Comparison of ENCODE assay signal across 24 cellular contexts in the genomic region with DNA sequence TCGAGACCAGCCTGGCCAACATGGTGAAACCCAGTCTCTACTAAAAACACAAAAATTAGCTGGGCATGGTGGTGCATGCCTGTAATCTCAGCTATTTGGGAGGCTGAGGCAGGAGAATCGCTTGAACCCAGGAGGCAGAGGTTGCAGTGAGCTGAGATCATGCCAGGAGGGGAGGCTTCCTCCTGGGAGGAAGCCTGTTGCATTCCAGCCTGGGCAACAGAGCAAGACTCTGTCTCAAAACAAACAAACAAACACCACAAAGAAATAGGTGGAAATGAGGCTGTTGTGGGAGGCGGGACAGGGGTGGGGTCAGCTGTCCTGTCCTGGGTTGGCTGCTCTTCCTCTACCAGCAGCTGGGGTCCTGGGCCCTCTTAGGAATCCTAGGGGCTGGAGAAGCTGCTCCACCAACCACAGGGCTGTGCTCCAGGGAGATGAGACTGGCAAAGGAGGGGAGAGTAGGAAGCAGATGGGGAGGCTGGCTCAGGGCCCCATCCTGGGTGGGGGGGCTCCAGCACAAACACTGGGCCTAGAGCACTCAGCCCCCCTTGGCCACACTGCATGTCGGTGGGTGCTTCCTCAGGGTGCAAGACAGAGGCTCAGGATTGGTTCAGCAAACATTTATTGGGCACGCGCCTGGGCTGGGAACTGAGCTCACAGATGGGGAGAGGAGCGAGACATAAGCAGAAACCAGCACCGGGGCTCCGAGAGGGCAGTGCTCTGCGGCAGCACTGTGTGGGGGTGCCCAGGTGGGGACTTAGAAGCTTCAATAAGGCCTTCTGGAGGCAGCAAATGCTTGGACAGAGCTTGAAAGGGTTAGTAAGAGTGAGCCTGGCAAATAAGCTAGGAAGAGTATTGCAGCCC. TPM values are rescaled to one million over a fixed set of nuclear protein-coding genes. Genes with fewer than 3 reads are reported as not detected.
A peak's percentile ranks its signal among the peaks of the same experiment; 100 is the strongest.
DNase-seq lines count a peak whose midpoint lies in the region; ATAC-seq and TF ChIP-seq lines count a peak whose summit lies in the region.
"Had no signal": no experiment of that assay in that cellular context is flagged by ENCODE, and none has a peak within 500 bp of the region (broad histone marks: within the 10 kb centered on the region; RNA-seq: fewer than 3 reads in every experiment).

No MANE protein-coding gene starts in this region.

- H3K27ac Mint-ChIP-seq in Calu3 (ENCODE audit: unreplicated experiment) = peak overlapping the region; percentile 86
- H3K27ac Mint-ChIP-seq in endodermal cell = no peak overlapping the region
- H3K27ac Mint-ChIP-seq: CD4-positive, alpha-beta T cell; HFFc6 had no signal

- peak overlapping the region; percentile 80 for H3K4me3 Mint-ChIP-seq in Calu3 (ENCODE audit: low read depth, unreplicated experiment)
- no peak overlapping the region for H3K4me3 Mint-ChIP-seq in endodermal cell
- H3K4me3 Mint-ChIP-seq: CD4-positive, alpha-beta T cell; HFFc6; naive thymus-derived CD8-positive, alpha-beta T cell had no signal

- H3K36me3 Mint-ChIP-seq in Calu3 (ENCODE audit: insufficient read depth, unreplicated experiment) (peaks cover 69% of the 10 kb centered on the region), endodermal cell (ENCODE audit: low read depth) (peaks cover 2% of the 10 kb centered on the region)
- H3K36me3 Mint-ChIP-seq: naive thymus-derived CD8-positive, alpha-beta T cell had no signal

- H3K27me3 Mint-ChIP-seq in Calu3 (ENCODE audit: unreplicated experiment) (no peaks in the 10 kb centered on the region), endodermal cell (ENCODE audit: insufficient read depth) (no peaks in the 10 kb centered on the region)
- H3K27me3 Mint-ChIP-seq: CD4-positive, alpha-beta T cell; naive thymus-derived CD8-positive, alpha-beta T cell had no signal

- no peak for TF ChIP-seq POLR2A in uterus (IDR thresholded peaks at IDR 0.05)

- peaks cover 18% of the 10 kb centered on the region for H3K4me1 ChIP-seq in endodermal cell (ENCODE audit: control insufficient read depth, insufficient read depth, low read length)
- peaks cover 2% of the 10 kb centered on the region for H3K4me1 ChIP-seq in rectal smooth muscle tissue (ENCODE audit: control insufficient read depth, insufficient read depth, low read length)
- peaks cover 0 to 5% of the 10 kb centered on the region in 2 donors for H3K4me1 ChIP-seq in uterus
- H3K4me1 ChIP-seq: parathyroid adenoma had no signal

- H3K4me1 Mint-ChIP-seq in Calu3 (ENCODE audit: low read depth, unreplicated experiment) (peaks cover 62% of the 10 kb centered on the region), endodermal cell (peaks cover 24% of the 10 kb centered on the region)

- no peak overlapping the region for H3K9ac ChIP-seq in endodermal cell (ENCODE audit: extremely low read depth, low read length, poor library complexity, severe bottlenecking)
- H3K9ac ChIP-seq in rectal smooth muscle tissue (ENCODE audit: low read length) = peak overlapping the region; percentile 61
- H3K9ac ChIP-seq: parathyroid adenoma had no signal

- TF ChIP-seq CTCF in Calu3 (IDR thresholded peaks at IDR 0.05; ENCODE audit: unreplicated experiment) (no peak), endodermal cell (conservative IDR thresholded peaks at IDR 0.05) (no peak), uterus (IDR thresholded peaks at IDR 0.05) (no peak)

- no peak overlapping the region for H3K4me3 ChIP-seq in endodermal cell (ENCODE audit: low read length)
- H3K4me3 ChIP-seq in rectal smooth muscle tissue (ENCODE audit: low read length) = peak overlapping the region; percentile 70
- no peak overlapping the region for H3K4me3 ChIP-seq in uterus
- H3K4me3 ChIP-seq: cardiac muscle cell, SJSA1 had no signal

- intact Hi-C loops in Calu3 (cut with micrococcal nuclease; ENCODE audit: unreplicated experiment) (no loop called here), uterus (cut with DNase I; ENCODE audit: low total_unique reads) (no loop called here)

- no peak for DNase-seq in Calu3
- DNase-seq in NCI-H446 (lab: John Stamatoyannopoulos, UW) = peak; percentile 39 to 80
- peak; percentile 67 for DNase-seq in endodermal cell
- no peak for DNase-seq in MV-4-11 (lab: John Stamatoyannopoulos, UW)
- no peak for DNase-seq in NOMO-1 treated with DMSO at 0.1 percent for 48 hours (lab: John Stamatoyannopoulos, UW; ENCODE audit: unreplicated experiment)
- no peak for DNase-seq in uterus
- DNase-seq: activated CD4-positive, alpha-beta T cell treated with anti-CD3 and anti-CD28 coated beads, Interleukin-2, amount 50 U/mL, for 1 hour; activated effector memory CD4-positive, alpha-beta T cell treated with Interleukin-2 at 50 U/mL for 16 hours; CD4-positive, alpha-beta T cell; DND-41; foreskin melanocyte; HFFc6; hypothalamus; islet precursor cell; naive thymus-derived CD8-positive, alpha-beta T cell; NCI-H1417 treated with DMSO at 0.1 percent for 48 hours; sigmoid colon had no signal

- no TSS peak for BruUV-seq in Calu3 (replicated peaks; lab: Mats Ljungman, UMichigan)

- WGBS in endodermal cell (ENCODE audit: insufficient coverage in 1 of 2, insufficient read length in 1 of 2), 2 experiments = 94 to 95% methylated on average over 7 to 10 of the region's 10 CpGs

- no peak for ATAC-seq in GM21360 (IDR thresholded peaks at IDR 0.05; ENCODE audit: unreplicated experiment)
- ATAC-seq: naive thymus-derived CD8-positive, alpha-beta T cell had no signal

- no peaks in the 10 kb centered on the region for H3K27me3 ChIP-seq in endodermal cell (ENCODE audit: control insufficient read depth, insufficient read depth, low read length, poor library complexity, severe bottlenecking)
- H3K27me3 ChIP-seq in rectal smooth muscle tissue (ENCODE audit: control insufficient read depth, insufficient read depth, low read length) = no peaks in the 10 kb centered on the region
- H3K27me3 ChIP-seq in uterus = no peaks in the 10 kb centered on the region
- H3K27me3 ChIP-seq: cardiac muscle cell, sigmoid colon, SJSA1 had no signal

- no peak overlapping the region for H3K27ac ChIP-seq in endodermal cell (ENCODE audit: low read depth, low read length)
- H3K27ac ChIP-seq in rectal smooth muscle tissue (ENCODE audit: low read depth, low read length) = no peak overlapping the region
- no peak overlapping the region for H3K27ac ChIP-seq in uterus
- H3K27ac ChIP-seq: cardiac muscle cell, parathyroid adenoma, sigmoid colon, SJSA1 had no signal

- H3K9me3 Mint-ChIP-seq in Calu3 (ENCODE audit: low read depth, unreplicated experiment) (no peaks in the 10 kb centered on the region), endodermal cell (no peaks in the 10 kb centered on the region)
- H3K9me3 Mint-ChIP-seq: CD4-positive, alpha-beta T cell; HFFc6; naive thymus-derived CD8-positive, alpha-beta T cell had no signal

- H3K36me3 ChIP-seq in endodermal cell (ENCODE audit: control insufficient read depth, insufficient read depth, low read length) (no peaks in the 10 kb centered on the region), rectal smooth muscle tissue (ENCODE audit: control insufficient read depth, insufficient read depth, low read length) (peaks cover 9% of the 10 kb centered on the region), uterus (no peaks in the 10 kb centered on the region)
- H3K36me3 ChIP-seq: cardiac muscle cell had no signal

- no peaks in the 10 kb centered on the region for H3K9me3 ChIP-seq in endodermal cell (ENCODE audit: control insufficient read depth, low read length)
- no peaks in the 10 kb centered on the region for H3K9me3 ChIP-seq in uterus
- H3K9me3 ChIP-seq: sigmoid colon, SJSA1 had no signal

- CTCF ChIA-PET in Calu3 (lab: Charles Lee) = interaction anchor here (0.9 to 4.6 kb wide), 2 partner anchors 29 to 43 kb away, joined by 4 to 49 read pairs; no protein-coding TSS in a partner anchor

RNA-seq across cellular contexts. Expression of gene EHD1, which starts 11.9 kb away (rescaled TPM):
- total RNA-seq in Calu3 (2022) (92.8 and 101 TPM in 2 replicates), endodermal cell (10 to 100 TPM; 39.7 to 43.8 TPM), uterus (10 to 100 TPM in 3 of 4 donors, 1 to 10 TPM in 1; 3.5 to 78.7 (median 36.9) TPM)
- 33.1 TPM for polyA plus RNA-seq in endodermal cell (2013, experiment 1 of 2)
- 32.7 TPM for polyA plus RNA-seq in endodermal cell (2013, experiment 2 of 2)

RNA-seq across cellular contexts. Expression of gene ATG2A, which starts 26.7 kb away (rescaled TPM):
- total RNA-seq in Calu3 (2022) (29.6 and 35.8 TPM in 2 replicates), endodermal cell (10 to 100 TPM; 17.0 to 23.0 TPM), uterus (10 to 100 TPM in 3 of 4 donors, 1 to 10 TPM in 1; 6.8 to 39.6 (median 18.4) TPM)
- 12.9 TPM for polyA plus RNA-seq in endodermal cell (2013, experiment 1 of 2)
- polyA plus RNA-seq in endodermal cell (2013, experiment 2 of 2) = 10.2 TPM

RNA-seq across cellular contexts. Expression of gene PPP2R5B, which starts 34.2 kb away (rescaled TPM):
- total RNA-seq in Calu3 (2022) (9.9 and 12.2 TPM in 2 replicates), endodermal cell (1 to 10 TPM; 2.8 to 3.3 TPM), uterus (10 to 100 TPM in 2 of 4 donors, 1 to 10 TPM in 2; 6.7 to 23.4 (median 13.0) TPM)
- 17.4 TPM for polyA plus RNA-seq in endodermal cell (2013, experiment 1 of 2)
- 14.3 TPM for polyA plus RNA-seq in endodermal cell (2013, experiment 2 of 2)

RNA-seq across cellular contexts. Expression of gene GPHA2, which starts 45.4 kb away (rescaled TPM):
- total RNA-seq in Calu3 (2022) = not detected in 2 replicates
- under 1 TPM in 1 of 2 donors, not detected in 1; 0.77 TPM for total RNA-seq in endodermal cell
- 0.32 TPM for polyA plus RNA-seq in endodermal cell (2013, experiment 1 of 2)
- polyA plus RNA-seq in endodermal cell (2013, experiment 2 of 2) = not detected
- total RNA-seq in uterus = not detected
- total RNA-seq: cardiac muscle cell; dermis microvascular lymphatic vessel endothelial cell; HFFc6; SJSA1; T-helper 1 cell treated with Interleukin-12 subunit alpha and Interleukin-12 subunit beta and Interleukin-4 antibody, amounts not matched to agents 30 ng/mL and 1 ng/mL, for 36 hours had no signal
- polyA plus RNA-seq: naive thymus-derived CD8-positive, alpha-beta T cell had no signal

RNA-seq across cellular contexts. Expression of gene CDC42BPG, which starts 45.9 kb away (rescaled TPM):
- 26.5 and 33.0 TPM in 2 replicates for total RNA-seq in Calu3 (2022)
- total RNA-seq in endodermal cell = 10 to 100 TPM; 11.1 to 12.6 TPM
- 2.0 TPM for polyA plus RNA-seq in endodermal cell (2013, experiment 1 of 2)
- polyA plus RNA-seq in endodermal cell (2013, experiment 2 of 2) = 1.7 TPM
- total RNA-seq in uterus = 1 to 10 TPM in 1 of 4 donors, under 1 TPM in 3; under 0.01 to 2.7 (median 0.30) TPM

Comparison
In these comparisons a context has a peak if more than half of its experiments do, and no peak if none do; other contexts are left out.
1. DNase-seq: peak in NCI-H446 (2 of 2) and endodermal cell (single experiment); none in Calu3 (single experiment), MV-4-11 (single experiment), NOMO-1 treated with DMSO at 0.1 percent for 48 hours (single experiment) and uterus (0 of 2).